11 cellular contexts compared by ENCODE assay signal in the genomic region with DNA sequence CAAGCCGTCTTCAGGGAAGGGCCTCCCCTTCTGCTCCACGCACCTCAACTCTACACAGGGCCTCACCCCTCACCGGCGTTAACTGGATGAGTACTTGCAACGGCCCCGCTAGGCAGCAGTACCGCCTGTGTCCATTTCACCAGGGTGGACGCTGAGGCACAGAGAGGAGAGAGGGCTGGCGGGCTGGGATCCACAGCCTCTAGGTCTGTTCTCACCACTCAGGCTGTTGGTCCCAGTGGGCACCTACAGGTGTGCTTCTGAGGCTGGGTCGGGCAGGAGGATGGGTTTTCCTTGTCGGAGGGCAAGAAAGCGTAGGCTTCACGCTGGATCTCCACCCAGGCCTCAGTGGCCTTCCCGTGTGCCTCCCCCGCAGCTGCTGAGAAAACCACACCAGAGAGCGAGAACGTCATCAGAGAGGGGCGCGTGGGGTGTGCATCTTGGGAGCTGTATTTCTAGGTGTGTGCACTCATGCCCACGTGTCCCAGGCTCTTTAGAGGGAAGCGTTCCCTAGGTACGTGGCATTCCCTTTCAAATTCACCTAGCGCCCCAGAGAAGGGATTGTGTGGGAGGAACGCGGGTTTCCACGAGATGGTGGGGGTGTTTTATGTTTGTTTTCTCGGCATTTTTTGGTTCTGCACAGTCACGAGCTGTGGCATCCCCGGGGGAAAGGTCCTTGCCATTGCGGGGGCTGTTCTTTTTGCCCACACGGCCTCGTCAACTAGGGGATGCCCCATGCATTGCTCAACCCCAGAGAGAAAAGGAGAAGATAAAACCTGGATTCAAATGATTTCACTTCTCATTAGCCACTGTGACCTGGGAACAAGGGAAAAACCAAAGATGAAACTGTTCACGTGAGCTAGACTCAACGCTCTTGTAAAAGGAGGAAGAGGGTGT.
DNase-seq lines count a peak whose midpoint lies in the region; TF ChIP-seq lines count a peak whose summit lies in the region.
"Had no signal": no experiment of that assay in that cellular context is flagged by ENCODE, and none has a peak within 500 bp of the region (broad histone marks: within the 10 kb centered on the region; RNA-seq: fewer than 3 reads in every experiment).

No MANE protein-coding gene starts in this region.

- H3K27ac Mint-ChIP-seq in progenitor cell of endocrine pancreas, result peak overlapping the region; percentile 49

- H3K36me3 ChIP-seq in GM06990 (ENCODE audit: control insufficient read depth, insufficient read depth, low read length), result peaks cover 3% of the 10 kb centered on the region
- no peaks in the 10 kb centered on the region for H3K36me3 ChIP-seq in WERI-Rb-1
- no peaks in the 10 kb centered on the region for H3K36me3 ChIP-seq in BE2C

- H3K4me3 Mint-ChIP-seq in progenitor cell of endocrine pancreas (ENCODE audit: low read depth), result no peak overlapping the region

- H3K27ac ChIP-seq in WERI-Rb-1, result no peak overlapping the region
- H3K27ac ChIP-seq: epithelial cell of prostate had no signal

- no peaks in the 10 kb centered on the region for H3K36me3 Mint-ChIP-seq in progenitor cell of endocrine pancreas (ENCODE audit: insufficient read depth)

- H3K4me1 ChIP-seq in BE2C, result peaks cover 7% of the 10 kb centered on the region

- no peaks in the 10 kb centered on the region for H3K9me3 ChIP-seq in WERI-Rb-1 (ENCODE audit: severe bottlenecking)
- no peaks in the 10 kb centered on the region for H3K9me3 ChIP-seq in BE2C

- H3K27me3 ChIP-seq in GM06990 (replicated peaks; ENCODE audit: control insufficient read depth, insufficient read depth, low read length), result no peaks in the 10 kb centered on the region
- H3K27me3 ChIP-seq in WERI-Rb-1 (ENCODE audit: insufficient read depth, low read depth, severe bottlenecking), result no peaks in the 10 kb centered on the region
- no peaks in the 10 kb centered on the region for H3K27me3 ChIP-seq in BE2C

- peaks cover 20% of the 10 kb centered on the region for H3K27me3 Mint-ChIP-seq in progenitor cell of endocrine pancreas

- no peaks in the 10 kb centered on the region for H3K4me1 Mint-ChIP-seq in progenitor cell of endocrine pancreas (ENCODE audit: low read depth)

- peak; percentile 78 for DNase-seq in GM06990 (ENCODE audit: extremely low read depth, insufficient read length)
- DNase-seq in GM20000 (ENCODE audit: low spot score), result peak; percentile 59
- DNase-seq in activated T-cell treated with anti-CD3 and anti-CD28 coated beads for 4 hours, result peak; percentile 18
- DNase-seq in progenitor cell of endocrine pancreas (ENCODE audit: low spot score, unreplicated experiment), result no peak
- no peak for DNase-seq in WERI-Rb-1
- no peak for DNase-seq in BE2C
- no peak for DNase-seq in inferior parietal cortex (ENCODE audit: extremely low spot score)
- DNase-seq in DMS53 treated with DMSO at 0.1 percent for 48 hours (lab: John Stamatoyannopoulos, UW; ENCODE audit: unreplicated experiment), result no peak
- DNase-seq: mesendoderm, NCI-H526 had no signal

- no peak for TF ChIP-seq CTCF in GM06990 (IDR thresholded peaks at IDR 0.05; ENCODE audit: insufficient read depth, low read length, poor library complexity, severe bottlenecking)
- TF ChIP-seq CTCF in GM20000 (IDR thresholded peaks at IDR 0.05; ENCODE audit: extremely low read depth, missing control alignments), result no peak
- no peak for TF ChIP-seq CTCF in progenitor cell of endocrine pancreas (IDR thresholded peaks at IDR 0.05; ENCODE audit: unreplicated experiment)
- TF ChIP-seq CTCF in WERI-Rb-1 (IDR thresholded peaks at IDR 0.05; ENCODE audit: low read depth, low read length), result no peak
- no peak for TF ChIP-seq CTCF in BE2C (IDR thresholded peaks at IDR 0.05; ENCODE audit: low read depth, low read length)

- H3K9me3 Mint-ChIP-seq in progenitor cell of endocrine pancreas (ENCODE audit: low read depth), result no peaks in the 10 kb centered on the region

- H3K4me3 ChIP-seq in GM06990 (replicated peaks; ENCODE audit: low read depth, low read length) (peak overlapping the region; percentile 61), WERI-Rb-1 (ENCODE audit: low read depth, low read length) (no peak overlapping the region), BE2C (ENCODE audit: low read depth, low read length) (no peak overlapping the region)

Comparison
In these comparisons a context has a peak if more than half of its experiments do, and no peak if none do; other contexts are left out.
1. DNase-seq: peak in GM06990 (single experiment), GM20000 (single experiment) and activated T-cell treated with anti-CD3 and anti-CD28 coated beads for 4 hours (single experiment); none in progenitor cell of endocrine pancreas (single experiment), WERI-Rb-1 (single experiment), BE2C (single experiment), inferior parietal cortex (single experiment) and DMS53 treated with DMSO at 0.1 percent for 48 hours (single experiment).